1 cellular context compared by ENCODE assay signal in the genomic region with DNA sequence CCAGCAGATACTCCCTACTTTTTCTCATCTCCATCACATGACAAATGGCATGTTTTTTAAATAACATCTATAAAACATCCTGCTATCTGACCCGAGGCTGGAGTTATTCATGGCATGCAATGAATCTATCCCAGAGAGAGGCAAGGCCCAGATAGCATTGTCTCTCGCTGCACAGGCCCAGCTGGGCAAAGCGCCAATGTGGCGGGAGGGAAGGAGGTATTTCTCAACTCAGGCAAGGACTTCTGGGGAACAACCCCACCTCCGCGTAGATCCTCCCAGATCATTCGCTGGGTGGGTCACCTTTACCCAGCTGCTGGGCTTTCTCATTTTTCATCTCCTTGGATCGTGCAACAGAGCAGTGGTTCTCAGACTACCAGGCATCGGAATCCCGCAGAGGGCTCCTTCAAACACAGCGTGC.
TF ChIP-seq lines count a peak whose summit lies in the region.

No MANE protein-coding gene starts in this region.

TF ChIP-seq in GM23338, 12 proteins besides CTCF, POLR2A, EP300 and RAD21 (continued from another document):
- TF ChIP-seq, protein P1, sequence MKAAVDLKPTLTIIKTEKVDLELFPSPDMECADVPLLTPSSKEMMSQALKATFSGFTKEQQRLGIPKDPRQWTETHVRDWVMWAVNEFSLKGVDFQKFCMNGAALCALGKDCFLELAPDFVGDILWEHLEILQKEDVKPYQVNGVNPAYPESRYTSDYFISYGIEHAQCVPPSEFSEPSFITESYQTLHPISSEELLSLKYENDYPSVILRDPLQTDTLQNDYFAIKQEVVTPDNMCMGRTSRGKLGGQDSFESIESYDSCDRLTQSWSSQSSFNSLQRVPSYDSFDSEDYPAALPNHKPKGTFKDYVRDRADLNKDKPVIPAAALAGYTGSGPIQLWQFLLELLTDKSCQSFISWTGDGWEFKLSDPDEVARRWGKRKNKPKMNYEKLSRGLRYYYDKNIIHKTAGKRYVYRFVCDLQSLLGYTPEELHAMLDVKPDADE (IDR thresholded peaks at IDR 0.05): no peak
- TF ChIP-seq JUNB (IDR thresholded peaks at IDR 0.05; ENCODE audit: unreplicated experiment): no peak
- no peak for TF ChIP-seq EZH2 (IDR thresholded peaks at IDR 0.05; ENCODE audit: low read depth, unreplicated experiment)
- TF ChIP-seq CREB1 (CRISPR knock-in tag; IDR thresholded peaks at IDR 0.05; ENCODE audit: low read depth): no peak
- TF ChIP-seq ZNF114 (CRISPR knock-in tag; IDR thresholded peaks at IDR 0.05): no peak
- TF ChIP-seq, protein P2, sequence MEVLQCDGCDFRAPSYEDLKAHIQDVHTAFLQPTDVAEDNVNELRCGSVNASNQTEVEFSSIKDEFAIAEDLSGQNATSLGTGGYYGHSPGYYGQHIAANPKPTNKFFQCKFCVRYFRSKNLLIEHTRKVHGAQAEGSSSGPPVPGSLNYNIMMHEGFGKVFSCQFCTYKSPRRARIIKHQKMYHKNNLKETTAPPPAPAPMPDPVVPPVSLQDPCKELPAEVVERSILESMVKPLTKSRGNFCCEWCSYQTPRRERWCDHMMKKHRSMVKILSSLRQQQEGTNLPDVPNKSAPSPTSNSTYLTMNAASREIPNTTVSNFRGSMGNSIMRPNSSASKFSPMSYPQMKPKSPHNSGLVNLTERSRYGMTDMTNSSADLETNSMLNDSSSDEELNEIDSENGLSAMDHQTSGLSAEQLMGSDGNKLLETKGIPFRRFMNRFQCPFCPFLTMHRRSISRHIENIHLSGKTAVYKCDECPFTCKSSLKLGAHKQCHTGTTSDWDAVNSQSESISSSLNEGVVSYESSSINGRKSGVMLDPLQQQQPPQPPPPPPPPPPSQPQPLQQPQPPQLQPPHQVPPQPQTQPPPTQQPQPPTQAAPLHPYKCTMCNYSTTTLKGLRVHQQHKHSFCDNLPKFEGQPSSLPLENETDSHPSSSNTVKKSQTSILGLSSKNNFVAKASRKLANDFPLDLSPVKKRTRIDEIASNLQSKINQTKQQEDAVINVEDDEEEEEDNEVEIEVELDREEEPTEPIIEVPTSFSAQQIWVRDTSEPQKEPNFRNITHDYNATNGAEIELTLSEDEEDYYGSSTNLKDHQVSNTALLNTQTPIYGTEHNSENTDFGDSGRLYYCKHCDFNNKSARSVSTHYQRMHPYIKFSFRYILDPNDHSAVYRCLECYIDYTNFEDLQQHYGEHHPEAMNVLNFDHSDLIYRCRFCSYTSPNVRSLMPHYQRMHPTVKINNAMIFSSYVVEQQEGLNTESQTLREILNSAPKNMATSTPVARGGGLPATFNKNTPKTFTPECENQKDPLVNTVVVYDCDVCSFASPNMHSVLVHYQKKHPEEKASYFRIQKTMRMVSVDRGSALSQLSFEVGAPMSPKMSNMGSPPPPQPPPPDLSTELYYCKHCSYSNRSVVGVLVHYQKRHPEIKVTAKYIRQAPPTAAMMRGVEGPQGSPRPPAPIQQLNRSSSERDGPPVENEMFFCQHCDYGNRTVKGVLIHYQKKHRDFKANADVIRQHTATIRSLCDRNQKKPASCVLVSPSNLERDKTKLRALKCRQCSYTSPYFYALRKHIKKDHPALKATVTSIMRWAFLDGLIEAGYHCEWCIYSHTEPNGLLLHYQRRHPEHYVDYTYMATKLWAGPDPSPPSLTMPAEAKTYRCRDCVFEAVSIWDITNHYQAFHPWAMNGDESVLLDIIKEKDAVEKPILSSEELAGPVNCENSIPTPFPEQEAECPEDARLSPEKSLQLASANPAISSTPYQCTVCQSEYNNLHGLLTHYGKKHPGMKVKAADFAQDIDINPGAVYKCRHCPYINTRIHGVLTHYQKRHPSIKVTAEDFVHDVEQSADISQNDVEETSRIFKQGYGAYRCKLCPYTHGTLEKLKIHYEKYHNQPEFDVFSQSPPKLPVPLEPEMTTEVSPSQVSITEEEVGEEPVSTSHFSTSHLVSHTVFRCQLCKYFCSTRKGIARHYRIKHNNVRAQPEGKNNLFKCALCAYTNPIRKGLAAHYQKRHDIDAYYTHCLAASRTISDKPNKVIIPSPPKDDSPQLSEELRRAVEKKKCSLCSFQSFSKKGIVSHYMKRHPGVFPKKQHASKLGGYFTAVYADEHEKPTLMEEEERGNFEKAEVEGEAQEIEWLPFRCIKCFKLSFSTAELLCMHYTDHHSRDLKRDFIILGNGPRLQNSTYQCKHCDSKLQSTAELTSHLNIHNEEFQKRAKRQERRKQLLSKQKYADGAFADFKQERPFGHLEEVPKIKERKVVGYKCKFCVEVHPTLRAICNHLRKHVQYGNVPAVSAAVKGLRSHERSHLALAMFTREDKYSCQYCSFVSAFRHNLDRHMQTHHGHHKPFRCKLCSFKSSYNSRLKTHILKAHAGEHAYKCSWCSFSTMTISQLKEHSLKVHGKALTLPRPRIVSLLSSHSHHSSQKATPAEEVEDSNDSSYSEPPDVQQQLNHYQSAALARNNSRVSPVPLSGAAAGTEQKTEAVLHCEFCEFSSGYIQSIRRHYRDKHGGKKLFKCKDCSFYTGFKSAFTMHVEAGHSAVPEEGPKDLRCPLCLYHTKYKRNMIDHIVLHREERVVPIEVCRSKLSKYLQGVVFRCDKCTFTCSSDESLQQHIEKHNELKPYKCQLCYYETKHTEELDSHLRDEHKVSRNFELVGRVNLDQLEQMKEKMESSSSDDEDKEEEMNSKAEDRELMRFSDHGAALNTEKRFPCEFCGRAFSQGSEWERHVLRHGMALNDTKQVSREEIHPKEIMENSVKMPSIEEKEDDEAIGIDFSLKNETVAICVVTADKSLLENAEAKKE (CRISPR knock-in tag; IDR thresholded peaks at IDR 0.05): no peak
- TF ChIP-seq, protein P3, sequence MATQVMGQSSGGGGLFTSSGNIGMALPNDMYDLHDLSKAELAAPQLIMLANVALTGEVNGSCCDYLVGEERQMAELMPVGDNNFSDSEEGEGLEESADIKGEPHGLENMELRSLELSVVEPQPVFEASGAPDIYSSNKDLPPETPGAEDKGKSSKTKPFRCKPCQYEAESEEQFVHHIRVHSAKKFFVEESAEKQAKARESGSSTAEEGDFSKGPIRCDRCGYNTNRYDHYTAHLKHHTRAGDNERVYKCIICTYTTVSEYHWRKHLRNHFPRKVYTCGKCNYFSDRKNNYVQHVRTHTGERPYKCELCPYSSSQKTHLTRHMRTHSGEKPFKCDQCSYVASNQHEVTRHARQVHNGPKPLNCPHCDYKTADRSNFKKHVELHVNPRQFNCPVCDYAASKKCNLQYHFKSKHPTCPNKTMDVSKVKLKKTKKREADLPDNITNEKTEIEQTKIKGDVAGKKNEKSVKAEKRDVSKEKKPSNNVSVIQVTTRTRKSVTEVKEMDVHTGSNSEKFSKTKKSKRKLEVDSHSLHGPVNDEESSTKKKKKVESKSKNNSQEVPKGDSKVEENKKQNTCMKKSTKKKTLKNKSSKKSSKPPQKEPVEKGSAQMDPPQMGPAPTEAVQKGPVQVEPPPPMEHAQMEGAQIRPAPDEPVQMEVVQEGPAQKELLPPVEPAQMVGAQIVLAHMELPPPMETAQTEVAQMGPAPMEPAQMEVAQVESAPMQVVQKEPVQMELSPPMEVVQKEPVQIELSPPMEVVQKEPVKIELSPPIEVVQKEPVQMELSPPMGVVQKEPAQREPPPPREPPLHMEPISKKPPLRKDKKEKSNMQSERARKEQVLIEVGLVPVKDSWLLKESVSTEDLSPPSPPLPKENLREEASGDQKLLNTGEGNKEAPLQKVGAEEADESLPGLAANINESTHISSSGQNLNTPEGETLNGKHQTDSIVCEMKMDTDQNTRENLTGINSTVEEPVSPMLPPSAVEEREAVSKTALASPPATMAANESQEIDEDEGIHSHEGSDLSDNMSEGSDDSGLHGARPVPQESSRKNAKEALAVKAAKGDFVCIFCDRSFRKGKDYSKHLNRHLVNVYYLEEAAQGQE (IDR thresholded peaks at IDR 0.05; ENCODE audit: unreplicated experiment): no peak
- no peak for TF ChIP-seq STAT1 (IDR thresholded peaks at IDR 0.05; ENCODE audit: unreplicated experiment)
- no peak for TF ChIP-seq NANOG (IDR thresholded peaks at IDR 0.05; ENCODE audit: borderline replicate concordance)
